In the genomic region with DNA sequence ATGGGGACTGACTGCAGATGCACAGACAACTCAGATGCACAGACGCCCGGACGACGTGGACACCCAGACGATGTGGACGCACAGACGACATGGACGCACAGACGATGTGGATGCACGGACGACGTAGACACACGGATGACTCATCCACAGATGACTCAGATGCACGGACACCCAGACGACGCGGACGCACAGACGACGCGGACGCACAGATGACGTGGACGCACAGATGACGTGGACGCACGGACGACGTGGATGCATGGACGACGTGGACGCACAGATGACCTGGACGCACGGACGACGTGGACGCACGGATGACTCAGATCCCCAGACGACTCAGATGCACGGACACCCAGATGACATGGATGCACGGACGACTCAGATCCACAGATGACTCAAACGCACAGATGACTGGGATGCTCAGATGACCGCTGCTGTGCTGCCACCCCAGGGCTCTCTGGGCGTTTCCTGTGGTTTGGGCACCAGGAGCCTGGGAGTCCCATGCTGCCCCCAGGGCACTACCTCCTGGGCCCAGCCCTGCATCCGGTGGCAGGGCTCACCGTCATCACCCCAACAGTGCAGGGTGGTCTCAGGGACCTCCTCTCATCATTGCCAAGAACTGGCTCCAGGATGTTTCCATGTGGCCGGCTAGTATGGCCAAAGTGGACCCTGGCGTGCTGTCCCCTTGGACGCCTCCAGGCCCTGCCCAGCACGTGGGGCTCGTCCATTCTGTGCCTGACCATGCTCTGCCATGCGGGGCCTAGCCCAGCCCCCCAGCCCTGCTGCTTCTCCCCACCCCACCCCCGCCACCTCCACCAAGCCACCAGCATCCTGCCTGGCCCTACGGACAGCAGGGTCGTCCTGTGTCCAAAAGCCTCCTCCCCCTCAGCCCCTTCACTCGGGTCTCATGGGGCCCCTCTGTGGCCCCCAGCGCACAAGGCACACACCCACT, we compare ENCODE assay signal across 18 cellular contexts. TPM values are rescaled to one million over a fixed set of nuclear protein-coding genes. Genes with fewer than 3 reads are reported as not detected.
DNase-seq lines count a peak whose midpoint lies in the region; ATAC-seq, FAIRE-seq and TF ChIP-seq lines count a peak whose summit lies in the region.
"Had no signal": no experiment of that assay in that cellular context is flagged by ENCODE, and none has a peak within 500 bp of the region (broad histone marks: within the 10 kb centered on the region; RNA-seq: fewer than 3 reads in every experiment).

No MANE protein-coding gene starts in this region.

- no peak overlapping the region for H3K4me3 Mint-ChIP-seq in activated CD8-positive, alpha-beta T cell treated with anti-CD3 and anti-CD28 coated beads, Interleukin-2, amount 10 ng/mL, durations not matched to agents 7 days and 5 days
- H3K4me3 Mint-ChIP-seq: CD4-positive, CD25-positive, alpha-beta regulatory T cell; dendritic cell treated with granulocyte-macrophage colony-stimulating factor and Interleukin-4, amounts not matched to agents 40 ng/mL and 50 ng/mL, for 4 days had no signal

- in situ Hi-C loops in K562 (cut with MboI): loop anchor here (25.0 kb wide), 1 partner anchor 357 kb away; a partner anchor contains a TSS

- BruUV-seq in K562 (replicated peaks; lab: Mats Ljungman, UMichigan): TSS peak; percentile 53

- H3K79me1 ChIP-seq in mesenchymal stem cell (replicated peaks; ENCODE audit: low read length, poor library complexity, severe bottlenecking): no peaks in the 10 kb centered on the region

- CTCF ChIA-PET in K562 (lab: Yijun Ruan, JAX; ENCODE audit: low intra/inter-chr PET ratio): interaction anchor here (0.8 kb wide), 1 partner anchor 48 kb away, joined by 4 read pairs; a partner anchor contains a TSS
- CTCF ChIA-PET in activated CD8-positive, alpha-beta T cell treated with anti-CD3 and anti-CD28 coated beads, Interleukin-2, amount 10 ng/mL, durations not matched to agents 7 days and 5 days (lab: Charles Lee): no interaction called here

- no peaks in the 10 kb centered on the region for H3K4me1 Mint-ChIP-seq in activated CD8-positive, alpha-beta T cell treated with anti-CD3 and anti-CD28 coated beads, Interleukin-2, amount 10 ng/mL, durations not matched to agents 7 days and 5 days (ENCODE audit: low read depth)
- H3K4me1 Mint-ChIP-seq: CD4-positive, CD25-positive, alpha-beta regulatory T cell had no signal

- intact Hi-C loops in K562 (cut with micrococcal nuclease): no loop called here
- intact Hi-C loops in uterus (cut with DNase I; ENCODE audit: low total_unique reads): no loop called here

- peak; percentile 87 for TF ChIP-seq EP300 in K562 (IDR thresholded peaks at IDR 0.05; ENCODE audit: low read length)

- peak overlapping the region; percentile 86 to 88 for H3K9ac ChIP-seq in K562 (ENCODE audit: insufficient read depth in 1 of 2, low read depth in 2 of 2, low read length in 2 of 2)
- no peak overlapping the region for H3K9ac ChIP-seq in mesenchymal stem cell (ENCODE audit: low read length)

- TF ChIP-seq POLR2A in K562 (conservative IDR thresholded peaks at IDR 0.05) (peak; percentile 80), uterus (IDR thresholded peaks at IDR 0.05) (no peak)

- H3K18ac ChIP-seq in mesenchymal stem cell (ENCODE audit: low read depth in 1 of 2, low read length in 2 of 2): no peak overlapping the region

- H3K9me3 ChIP-seq in K562 (replicated peaks; ENCODE audit: control insufficient read depth, insufficient read depth, low read depth, low read length) (no peaks in the 10 kb centered on the region), mesenchymal stem cell (ENCODE audit: control insufficient read depth, low read length) (no peaks in the 10 kb centered on the region), uterus (no peaks in the 10 kb centered on the region)
- H3K9me3 ChIP-seq: ovary had no signal

- H3K36me3 Mint-ChIP-seq in activated CD8-positive, alpha-beta T cell treated with anti-CD3 and anti-CD28 coated beads, Interleukin-2, amount 10 ng/mL, durations not matched to agents 7 days and 5 days (ENCODE audit: low read depth): no peaks in the 10 kb centered on the region

- DNase-seq in Daoy (ENCODE audit: low read depth): peak; percentile 64
- DNase-seq in HK-2 (ENCODE audit: unreplicated experiment): peak; percentile 54
- DNase-seq in K562 (ENCODE audit: extremely low read depth in 1 of 4, low spot score in 3 of 4): peak; percentile 77 to 98 (median 82)
- peak; percentile 33 for DNase-seq in mesenchymal stem cell
- no peak for DNase-seq in uterus
- DNase-seq in NCI-H774 (lab: John Stamatoyannopoulos, UW): no peak
- no peak for DNase-seq in activated CD8-positive, alpha-beta T cell treated with anti-CD3 and anti-CD28 coated beads, Interleukin-2, amount 10 ng/mL, durations not matched to agents 7 days and 5 days
- DNase-seq: activated naive CD4-positive, alpha-beta T cell; CD4-positive, CD25-positive, alpha-beta regulatory T cell; NCI-H187; NCI-H446 treated with DMSO at 0.1 percent for 48 hours; T-helper 2 cell; WERI-Rb-1 had no signal

- POLR2A ChIA-PET in K562 (lab: Yijun Ruan, JAX): interaction anchor here (0.5 to 1.6 kb wide), 3 partner anchors 9 to 22 kb away, joined by 3 to 4 read pairs (median 3); no protein-coding TSS in a partner anchor
- POLR2A ChIA-PET in activated CD8-positive, alpha-beta T cell treated with anti-CD3 and anti-CD28 coated beads, Interleukin-2, amount 10 ng/mL, durations not matched to agents 7 days and 5 days (lab: Charles Lee): no interaction called here

- no peak overlapping the region for H2AK5ac ChIP-seq in mesenchymal stem cell (ENCODE audit: low read length, severe bottlenecking)

- H2BK120ac ChIP-seq in mesenchymal stem cell (ENCODE audit: low read depth, low read length): no peak overlapping the region

- TF ChIP-seq RAD21 in K562 (CRISPR knock-in tag; conservative IDR thresholded peaks at IDR 0.05 in 1 of 2, IDR thresholded peaks at IDR 0.05 in 1 of 2): no peak

- no peaks in the 10 kb centered on the region for H3K27me3 Mint-ChIP-seq in activated CD8-positive, alpha-beta T cell treated with anti-CD3 and anti-CD28 coated beads, Interleukin-2, amount 10 ng/mL, durations not matched to agents 7 days and 5 days (ENCODE audit: low read depth)
- H3K27me3 Mint-ChIP-seq: CD4-positive, CD25-positive, alpha-beta regulatory T cell had no signal

- peaks cover 3% of the 10 kb centered on the region; the same call in 1 of the 3 replicates for H3K79me2 ChIP-seq in K562 (ENCODE audit: control insufficient read depth, insufficient read depth, low read length)

- no peak overlapping the region for H2BK5ac ChIP-seq in mesenchymal stem cell (ENCODE audit: low read depth, low read length, poor library complexity, severe bottlenecking)

- no peak overlapping the region for H3K27ac Mint-ChIP-seq in activated CD8-positive, alpha-beta T cell treated with anti-CD3 and anti-CD28 coated beads, Interleukin-2, amount 10 ng/mL, durations not matched to agents 7 days and 5 days
- H3K27ac Mint-ChIP-seq: CD4-positive, CD25-positive, alpha-beta regulatory T cell; dendritic cell treated with granulocyte-macrophage colony-stimulating factor and Interleukin-4, amounts not matched to agents 40 ng/mL and 50 ng/mL, for 4 days had no signal

- H3K27me3 ChIP-seq in K562 (ENCODE audit: control insufficient read depth in 2 of 2, insufficient read depth in 2 of 2, low read length in 2 of 2) (no peaks in the 10 kb centered on the region), mesenchymal stem cell (ENCODE audit: control insufficient read depth in 1 of 2, insufficient read depth in 1 of 2, low read length in 2 of 2) (peaks cover 0 to 21% of the 10 kb centered on the region in 2 experiments), uterus (no peaks in the 10 kb centered on the region)
- H3K27me3 ChIP-seq: ovary had no signal

- peak overlapping the region; percentile 47 for H3K4me3 ChIP-seq in K562
- H3K4me3 ChIP-seq in mesenchymal stem cell (ENCODE audit: insufficient read depth in 1 of 2, low read depth in 1 of 2, low read length in 2 of 2): no peak overlapping the region
- H3K4me3 ChIP-seq in uterus: no peak overlapping the region
- H3K4me3 ChIP-seq: ovary had no signal

- H3K4ac ChIP-seq in mesenchymal stem cell (ENCODE audit: low read depth in 1 of 2, low read length in 2 of 2): no peak overlapping the region

- H3K27ac ChIP-seq in K562 (ENCODE audit: extremely low read depth, low read depth, low read length): peak overlapping the region; percentile 89
- no peak overlapping the region for H3K27ac ChIP-seq in mesenchymal stem cell (ENCODE audit: low read length, poor library complexity, severe bottlenecking)
- no peak overlapping the region for H3K27ac ChIP-seq in uterus
- H3K27ac ChIP-seq: ovary, WERI-Rb-1 had no signal

- H3K9me1 ChIP-seq in K562 (ENCODE audit: control insufficient read depth, insufficient read depth, low read length): peaks cover 3% of the 10 kb centered on the region

- peak overlapping the region in 1 of 2 experiments; percentile 8 for H3K14ac ChIP-seq in mesenchymal stem cell (ENCODE audit: low read length in 2 of 2)

- no peaks in the 10 kb centered on the region for H3K9me3 Mint-ChIP-seq in activated CD8-positive, alpha-beta T cell treated with anti-CD3 and anti-CD28 coated beads, Interleukin-2, amount 10 ng/mL, durations not matched to agents 7 days and 5 days (ENCODE audit: insufficient read depth)
- H3K9me3 Mint-ChIP-seq: CD4-positive, CD25-positive, alpha-beta regulatory T cell; dendritic cell treated with granulocyte-macrophage colony-stimulating factor and Interleukin-4, amounts not matched to agents 40 ng/mL and 50 ng/mL, for 4 days had no signal

- H4K91ac ChIP-seq in mesenchymal stem cell (ENCODE audit: low read length): no peak overlapping the region

- H2BK12ac ChIP-seq in mesenchymal stem cell (ENCODE audit: low read length in 2 of 2): no peak overlapping the region

- H2BK15ac ChIP-seq in mesenchymal stem cell (ENCODE audit: low read depth, poor library complexity, severe bottlenecking): no peak overlapping the region

- H3K4me1 ChIP-seq in K562 (replicated peaks in 1 of 2; ENCODE audit: control insufficient read depth in 2 of 2, insufficient read depth in 2 of 2, low read length in 2 of 2) (peaks cover 27 to 80% of the 10 kb centered on the region in 2 experiments), mesenchymal stem cell (ENCODE audit: control insufficient read depth, insufficient read depth, low read depth, low read length) (peaks cover 15% of the 10 kb centered on the region), uterus (no peaks in the 10 kb centered on the region)

- peak; percentile 100 for FAIRE-seq in K562 (lab: Jason Lieb, UNC)
- FAIRE-seq: frontal cortex had no signal

- ATAC-seq in K562: peak; percentile 74
- ATAC-seq in GM21717 (IDR thresholded peaks at IDR 0.05; ENCODE audit: unreplicated experiment): no peak
- ATAC-seq in activated CD8-positive, alpha-beta T cell treated with anti-CD3 and anti-CD28 coated beads, Interleukin-2, amount 10 ng/mL, durations not matched to agents 7 days and 5 days: no peak
- ATAC-seq: Panc1 had no signal

- H3K23ac ChIP-seq in mesenchymal stem cell (ENCODE audit: low read length in 2 of 2): no peak overlapping the region

- H3K4me2 ChIP-seq in K562 (ENCODE audit: insufficient read depth, low read length) (peak overlapping the region; percentile 92), mesenchymal stem cell (ENCODE audit: low read length, poor library complexity, severe bottlenecking) (no peak overlapping the region)

- no peak overlapping the region for H4K8ac ChIP-seq in mesenchymal stem cell (ENCODE audit: low read length)

- WGBS in K562 (ENCODE audit: insufficient coverage, low coverage, missing lambda C conversion rate): 16% methylated on average over 54 of the region's 58 CpGs
- 86% methylated on average over 58 of the region's 58 CpGs for WGBS in mesenchymal stem cell

- H3K36me3 ChIP-seq in K562 (ENCODE audit: control insufficient read depth, insufficient read depth, low read length) (no peaks in the 10 kb centered on the region), mesenchymal stem cell (ENCODE audit: control insufficient read depth in 1 of 2, insufficient read depth in 2 of 2, low read depth in 1 of 2, low read length in 2 of 2) (peaks cover 0 to 86% of the 10 kb centered on the region in 2 experiments), uterus (no peaks in the 10 kb centered on the region)
- H3K36me3 ChIP-seq: ovary had no signal

- no peaks in the 10 kb centered on the region for H4K20me1 ChIP-seq in K562 (replicated peaks; ENCODE audit: control insufficient read depth, insufficient read depth, low read length)

- H2AFZ ChIP-seq in K562 (ENCODE audit: low read depth, low read length): peak overlapping the region; percentile 82
- H2AFZ ChIP-seq in mesenchymal stem cell (ENCODE audit: low read depth, low read length): no peak overlapping the region

- 0 out of 6 replicates have a peak, but pooled peaks of 1 of the 3 experiments have one; percentile 8 for TF ChIP-seq CTCF in K562 (IDR thresholded peaks at IDR 0.05 in 2 of 3, conservative IDR thresholded peaks at IDR 0.05 in 1 of 3; ENCODE audit: insufficient read depth in 2 of 3, low read depth in 1 of 3, low read length in 3 of 3)
- TF ChIP-seq CTCF in uterus (IDR thresholded peaks at IDR 0.05): no peak

RNA-seq across cellular contexts. Expression of a gene that starts 14.0 kb away (rescaled TPM):
- 26.3 and 28.7 TPM in 2 replicates for total RNA-seq in Daoy (2014; rRNA removed; shearing (Covaris generic))
- 32.5 and 87.9 TPM in 2 replicates for total RNA-seq in K562 (2011; cell fraction: chromatin; rRNA removed; ENCODE audit: low replicate concordance)
- total RNA-seq in K562 (2011; cell fraction: nucleolus; rRNA removed): 57.6 and 57.7 TPM in 2 replicates
- total RNA-seq in K562 (2011; cell fraction: nucleoplasm; rRNA removed): 37.4 and 38.2 TPM in 2 replicates
- 74.4 and 79.5 TPM in 2 replicates for total RNA-seq in K562 (2014; rRNA removed)
- 4.5 and 5.2 TPM in 2 replicates for total RNA-seq in K562 (2014; rRNA removed; fragmentation: Illumina TruSeq; extraction: Trizol)
- 13.7 and 15.9 TPM in 2 replicates for total RNA-seq in K562 (2015; rRNA removed; fragmentation: Illumina TruSeq; extraction: Trizol)
- total RNA-seq in K562 (2021): 142 TPM in 2 replicates
- polyA plus RNA-seq in K562 (2011; rRNA removed): 9.9 and 13.5 TPM in 2 replicates
- polyA plus RNA-seq in K562 (2011; cell fraction: cytosol; rRNA removed): 19.5 and 92.5 TPM in 2 replicates
- polyA plus RNA-seq in K562 (2011; cell fraction: nucleus; rRNA removed): 23.2 and 44.5 TPM in 2 replicates
- polyA plus RNA-seq in K562 (2012): 74.5 and 114 TPM in 2 replicates
- polyA plus RNA-seq in K562 (2014; fragmentation: Illumina TruSeq; extraction: Trizol): 8.4 and 22.6 TPM in 2 replicates
- 1 to 10 TPM in 1 of 2 experiments, under 1 TPM in 1; 0.58 to 1.0 TPM for polyA plus RNA-seq in K562 (2014; fragmentation: Nextera tagmentation; extraction: Ambion mirVana)
- polyA plus RNA-seq in K562 (2014; rRNA removed): 143 and 153 TPM in 2 replicates
- 3.3 and 3.9 TPM in 2 replicates for polyA minus RNA-seq in K562 (2011; rRNA and poly(A)+ RNA removed)
- 16.1 and 25.8 TPM in 2 replicates for polyA minus RNA-seq in K562 (2011; cell fraction: cytosol; rRNA and poly(A)+ RNA removed)
- 10.0 and 14.0 TPM in 2 replicates for polyA minus RNA-seq in K562 (2011; cell fraction: nucleus; rRNA and poly(A)+ RNA removed)
- polyA plus RNA-seq in mesenchymal stem cell (2013, experiment 1 of 2): 84.5 TPM
- polyA plus RNA-seq in mesenchymal stem cell (2013, experiment 2 of 2): 86.1 TPM
- total RNA-seq in uterus: 10 to 100 TPM in 2 of 4 donors, 1 to 10 TPM in 2; 1.5 to 68.5 (median 15.4) TPM
- 10 to 100 TPM; 69.7 to 74.4 TPM for total RNA-seq in activated CD8-positive, alpha-beta T cell treated with anti-CD3 and anti-CD28 coated beads, Interleukin-2, amount 10 ng/mL, durations not matched to agents 7 days and 5 days

RNA-seq across cellular contexts. Expression of a gene that starts 47.5 kb away (rescaled TPM):
- 3.3 and 5.3 TPM in 2 replicates for total RNA-seq in Daoy (2014; rRNA removed; shearing (Covaris generic))
- total RNA-seq in K562 (2011; cell fraction: chromatin; rRNA removed; ENCODE audit: low replicate concordance): 25.0 and 40.0 TPM in 2 replicates
- 28.2 and 34.2 TPM in 2 replicates for total RNA-seq in K562 (2011; cell fraction: nucleolus; rRNA removed)
- 21.0 and 24.4 TPM in 2 replicates for total RNA-seq in K562 (2011; cell fraction: nucleoplasm; rRNA removed)
- 10.8 and 16.6 TPM in 2 replicates for total RNA-seq in K562 (2014; rRNA removed)
- total RNA-seq in K562 (2014; rRNA removed; fragmentation: Illumina TruSeq; extraction: Trizol): 2.8 and 3.2 TPM in 2 replicates
- total RNA-seq in K562 (2015; rRNA removed; fragmentation: Illumina TruSeq; extraction: Trizol): 4.6 and 5.6 TPM in 2 replicates
- total RNA-seq in K562 (2021): 55.4 and 60.5 TPM in 2 replicates
- polyA plus RNA-seq in K562 (2011; rRNA removed): 3.1 and 4.6 TPM in 2 replicates
- 3.6 and 6.1 TPM in 2 replicates for polyA plus RNA-seq in K562 (2011; cell fraction: cytosol; rRNA removed)
- 8.6 and 16.4 TPM in 2 replicates for polyA plus RNA-seq in K562 (2011; cell fraction: nucleus; rRNA removed)
- 13.2 and 13.6 TPM in 2 replicates for polyA plus RNA-seq in K562 (2012)
- polyA plus RNA-seq in K562 (2014; fragmentation: Illumina TruSeq; extraction: Trizol): 15.8 and 21.4 TPM in 2 replicates
- under 1 TPM; 0.10 to 0.39 TPM for polyA plus RNA-seq in K562 (2014; fragmentation: Nextera tagmentation; extraction: Ambion mirVana)
- polyA plus RNA-seq in K562 (2014; rRNA removed): 16.4 and 17.0 TPM in 2 replicates
- 2.7 and 4.6 TPM in 2 replicates for polyA minus RNA-seq in K562 (2011; rRNA and poly(A)+ RNA removed)
- polyA minus RNA-seq in K562 (2011; cell fraction: cytosol; rRNA and poly(A)+ RNA removed): 20.6 and 21.9 TPM in 2 replicates
- polyA minus RNA-seq in K562 (2011; cell fraction: nucleus; rRNA and poly(A)+ RNA removed): 8.6 and 10.9 TPM in 2 replicates
- 43.3 TPM for polyA plus RNA-seq in mesenchymal stem cell (2013, experiment 1 of 2)
- polyA plus RNA-seq in mesenchymal stem cell (2013, experiment 2 of 2): 44.2 TPM
- total RNA-seq in uterus: 100 to 1,000 TPM in 1 of 4 donors, 10 to 100 TPM in 3; 22.8 to 148 (median 34.9) TPM
- 10 to 100 TPM; 41.2 to 41.4 TPM for total RNA-seq in activated CD8-positive, alpha-beta T cell treated with anti-CD3 and anti-CD28 coated beads, Interleukin-2, amount 10 ng/mL, durations not matched to agents 7 days and 5 days

Comparison
In these comparisons a context has a peak if more than half of its experiments do, and no peak if none do; other contexts are left out.
1. DNase-seq: peak in Daoy (single experiment), HK-2 (single experiment), K562 (4 of 4) and mesenchymal stem cell (single experiment); none in uterus (0 of 2), NCI-H774 (single experiment) and activated CD8-positive, alpha-beta T cell treated with anti-CD3 and anti-CD28 coated beads, Interleukin-2, amount 10 ng/mL, durations not matched to agents 7 days and 5 days (single experiment).